8 cellular contexts compared by ENCODE assay signal in the genomic region with DNA sequence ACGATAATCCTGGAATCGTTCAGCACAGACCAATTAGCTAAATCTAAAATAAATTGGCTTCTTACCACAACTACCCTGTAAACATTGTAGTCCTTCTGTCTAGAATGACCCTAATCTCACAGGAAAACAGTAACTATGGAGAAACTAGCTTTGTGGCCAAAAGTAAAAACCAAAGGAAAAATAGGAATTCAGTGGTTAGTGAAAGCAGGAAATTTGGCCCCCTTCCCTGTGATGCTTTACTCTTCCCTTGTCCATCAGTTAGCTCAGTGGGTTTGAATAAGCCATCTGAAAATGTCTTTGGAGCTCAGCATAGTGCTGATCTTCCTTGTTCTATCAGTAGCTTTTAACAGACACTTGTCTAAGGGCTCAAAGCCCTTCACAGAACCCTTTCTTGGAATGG. TPM values are rescaled to one million over a fixed set of nuclear protein-coding genes. Genes with fewer than 3 reads are reported as not detected.
DNase-seq lines count a peak whose midpoint lies in the region; ATAC-seq and TF ChIP-seq lines count a peak whose summit lies in the region.

No MANE protein-coding gene starts in this region.

- H3K36me3 Mint-ChIP-seq in central memory CD8-positive, alpha-beta T cell (ENCODE audit: insufficient read depth): peaks cover 21% of the 10 kb centered on the region
- peaks cover 0 to 15% (median 12%) of the 10 kb centered on the region in 5 donors for H3K36me3 Mint-ChIP-seq in naive thymus-derived CD4-positive, alpha-beta T cell

- POLR2A ChIA-PET in BJ (lab: Charles Lee): no interaction called here
- POLR2A ChIA-PET in naive thymus-derived CD4-positive, alpha-beta T cell (lab: Charles Lee): interaction anchor here (0.7 to 2.2 kb wide), 4 partner anchors 9 to 184 kb away, joined by 4 to 7 read pairs (median 4); no protein-coding TSS in a partner anchor

- H3K27me3 ChIP-seq in BJ (ENCODE audit: control insufficient read depth, insufficient read depth, low read length): no peaks in the 10 kb centered on the region
- no peaks in the 10 kb centered on the region for H3K27me3 ChIP-seq in HUES64 (ENCODE audit: insufficient read depth, low read length)
- no peaks in the 10 kb centered on the region for H3K27me3 ChIP-seq in naive thymus-derived CD4-positive, alpha-beta T cell (ENCODE audit: control insufficient read depth in 2 of 2, insufficient read depth in 2 of 2, low read length in 2 of 2)

- no peaks in the 10 kb centered on the region for H3K9me3 Mint-ChIP-seq in central memory CD8-positive, alpha-beta T cell
- peaks cover 0 to 2% (median 0%) of the 10 kb centered on the region in 11 donors for H3K9me3 Mint-ChIP-seq in naive thymus-derived CD4-positive, alpha-beta T cell

- peak overlapping the region; percentile 88 for H3K4me3 Mint-ChIP-seq in central memory CD8-positive, alpha-beta T cell
- H3K4me3 Mint-ChIP-seq in naive thymus-derived CD4-positive, alpha-beta T cell: peak overlapping the region; percentile 87 to 96 (median 93)

- DNase-seq in BJ (ENCODE audit: low read depth) (no peak), NCI-H1694 treated with DMSO at 0.1 percent for 48 hours (lab: John Stamatoyannopoulos, UW) (no peak), NCI-H1105 (lab: John Stamatoyannopoulos, UW) (no peak), NCI-H2227 (lab: John Stamatoyannopoulos, UW; ENCODE audit: unreplicated experiment) (no peak)
- no peak for DNase-seq in central memory CD8-positive, alpha-beta T cell (ENCODE audit: low spot score in 2 of 2)
- DNase-seq in naive thymus-derived CD4-positive, alpha-beta T cell: no peak

- WGBS in HUES64: 72% methylated on average over 2 of the region's 2 CpGs

- peaks cover 16% of the 10 kb centered on the region for H3K4me1 Mint-ChIP-seq in central memory CD8-positive, alpha-beta T cell
- H3K4me1 Mint-ChIP-seq in naive thymus-derived CD4-positive, alpha-beta T cell: peaks cover 12 to 52% (median 36%) of the 10 kb centered on the region in 7 donors

- peak overlapping the region; percentile 17; the same call in 1 of the 2 replicates for H3K9ac ChIP-seq in HUES64 (ENCODE audit: low read depth, low read length)

- ATAC-seq in central memory CD8-positive, alpha-beta T cell (replicated peaks; ENCODE audit: extremely low read depth, poor library complexity, severe bottlenecking): no peak
- ATAC-seq in naive thymus-derived CD4-positive, alpha-beta T cell: no peak
- ATAC-seq in HG03139 (IDR thresholded peaks at IDR 0.05; ENCODE audit: unreplicated experiment): no peak

- CTCF ChIA-PET in BJ (lab: Yijun Ruan, JAX): interaction anchor here (0.9 to 1.1 kb wide), 3 partner anchors 33 to 536 kb away, joined by 3 to 4 read pairs (median 3); no protein-coding TSS in a partner anchor
- CTCF ChIA-PET in naive thymus-derived CD4-positive, alpha-beta T cell (lab: Charles Lee): interaction anchor here (1.0 to 2.2 kb wide), 3 partner anchors 9 to 186 kb away, joined by 3 to 6 read pairs (median 3); no protein-coding TSS in a partner anchor

- H3K9me3 ChIP-seq in HUES64 (ENCODE audit: insufficient read depth, low read depth, low read length): no peaks in the 10 kb centered on the region
- no peaks in the 10 kb centered on the region for H3K9me3 ChIP-seq in naive thymus-derived CD4-positive, alpha-beta T cell (ENCODE audit: control insufficient read depth in 2 of 3, low read length in 3 of 3)

- no peak overlapping the region for H3K27ac ChIP-seq in HUES64 (ENCODE audit: low read depth, low read length)
- H3K27ac ChIP-seq in naive thymus-derived CD4-positive, alpha-beta T cell (ENCODE audit: low read depth, low read length): no peak overlapping the region

- no peaks in the 10 kb centered on the region for H3K27me3 Mint-ChIP-seq in central memory CD8-positive, alpha-beta T cell
- H3K27me3 Mint-ChIP-seq in naive thymus-derived CD4-positive, alpha-beta T cell: peaks cover 0 to 8% (median 0%) of the 10 kb centered on the region in 5 donors

- H3K4me1 ChIP-seq in HUES64 (ENCODE audit: insufficient read depth, low read length): peaks cover 17% of the 10 kb centered on the region; the same call in 1 of the 2 replicates
- H3K4me1 ChIP-seq in naive thymus-derived CD4-positive, alpha-beta T cell (ENCODE audit: control insufficient read depth in 2 of 2, insufficient read depth in 2 of 2, low read length in 2 of 2): peaks cover 18 to 21% of the 10 kb centered on the region in 2 donors

- H3K4me3 ChIP-seq in BJ (ENCODE audit: low read depth, low read length): peak overlapping the region; percentile 71
- H3K4me3 ChIP-seq in HUES64 (ENCODE audit: low read length): peak overlapping the region; percentile 99
- H3K4me3 ChIP-seq in naive thymus-derived CD4-positive, alpha-beta T cell (ENCODE audit: low read length): peak overlapping the region; percentile 29

- H3K36me3 ChIP-seq in BJ (ENCODE audit: control insufficient read depth, insufficient read depth, low read length) (no peaks in the 10 kb centered on the region; the same call in none of the 2 replicates), HUES64 (ENCODE audit: insufficient read depth, low read length) (peaks cover 37% of the 10 kb centered on the region)
- peaks cover 0 to 8% (median 0%) of the 10 kb centered on the region in 3 experiments for H3K36me3 ChIP-seq in naive thymus-derived CD4-positive, alpha-beta T cell (ENCODE audit: control insufficient read depth in 2 of 3, insufficient read depth in 3 of 3, low read length in 3 of 3)

- peak overlapping the region; percentile 97 for H3K27ac Mint-ChIP-seq in central memory CD8-positive, alpha-beta T cell (ENCODE audit: low read depth)
- peak overlapping the region in 8 of 9 donors; percentile 28 to 98 (median 90) for H3K27ac Mint-ChIP-seq in naive thymus-derived CD4-positive, alpha-beta T cell

- intact Hi-C loops in naive thymus-derived CD4-positive, alpha-beta T cell (cut with micrococcal nuclease): loop anchor here (5.0 kb wide), 2 partner anchors 90 to 115 kb away; partner anchors contain the start of gene B3GALNT1 (in 1 of the 2)

- TF ChIP-seq CTCF in BJ (IDR thresholded peaks at IDR 0.05; ENCODE audit: insufficient read depth, low read depth, low read length): no peak

RNA-seq across cellular contexts. Expression of gene NMD3, which starts 1.6 kb away (rescaled TPM):
- polyA plus RNA-seq in BJ (2011; rRNA removed): 53.5 and 69.0 TPM in 2 replicates
- polyA minus RNA-seq in BJ (2011; rRNA and poly(A)+ RNA removed): 39.9 and 55.1 TPM in 2 replicates
- polyA plus RNA-seq in HUES64 (2013, experiment 1 of 2): 40.8 TPM
- polyA plus RNA-seq in HUES64 (2013, experiment 2 of 2): 42.0 TPM
- 10 to 100 TPM; 37.3 to 52.6 (median 40.7) TPM for total RNA-seq in naive thymus-derived CD4-positive, alpha-beta T cell
- polyA plus RNA-seq in naive thymus-derived CD4-positive, alpha-beta T cell: 10 to 100 TPM; 39.8 to 47.8 TPM

Comparison
In these comparisons a context has a peak if more than half of its experiments do, and no peak if none do; other contexts are left out.
1. H3K4me3 ChIP-seq: peak in every context shown above with its lines; median percentile 99 in HUES64; 71 in BJ; 29 in naive thymus-derived CD4-positive, alpha-beta T cell.